1 cellular context compared by ENCODE assay signal in the genomic region with DNA sequence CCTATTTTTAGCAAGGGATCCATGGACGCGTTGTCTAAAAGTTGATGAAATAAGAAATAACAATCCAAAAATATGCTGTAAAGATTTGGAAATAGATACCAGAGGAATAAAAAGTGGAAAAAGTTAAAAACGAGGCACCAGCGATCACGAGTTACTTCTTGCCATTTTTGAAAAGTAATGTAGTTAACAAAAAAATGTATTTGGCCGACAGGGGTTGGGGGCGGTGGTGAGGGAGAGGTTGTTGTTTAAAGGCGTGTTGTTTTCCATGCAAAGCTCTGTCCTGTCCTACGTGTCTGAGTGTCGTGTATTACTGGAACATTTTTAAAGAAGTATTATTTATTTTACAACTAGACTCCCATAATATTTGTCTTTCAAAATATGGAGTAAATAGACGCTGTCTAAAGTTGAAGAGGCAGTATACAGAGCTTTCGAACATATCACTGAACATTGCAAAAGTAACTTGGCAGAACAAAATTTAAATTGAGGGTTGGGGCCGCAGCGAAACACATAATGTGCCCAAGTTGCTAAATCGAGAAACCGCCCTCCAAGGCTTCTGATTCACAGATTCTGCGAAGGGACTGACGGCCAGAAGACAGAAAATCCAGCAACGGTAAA.
TF ChIP-seq lines count a peak whose summit lies in the region.

No MANE protein-coding gene starts in this region.

TF ChIP-seq in SK-N-SH, 30 proteins besides CTCF, POLR2A, EP300 and RAD21 (continued from another document):
- TF ChIP-seq, protein P1, sequence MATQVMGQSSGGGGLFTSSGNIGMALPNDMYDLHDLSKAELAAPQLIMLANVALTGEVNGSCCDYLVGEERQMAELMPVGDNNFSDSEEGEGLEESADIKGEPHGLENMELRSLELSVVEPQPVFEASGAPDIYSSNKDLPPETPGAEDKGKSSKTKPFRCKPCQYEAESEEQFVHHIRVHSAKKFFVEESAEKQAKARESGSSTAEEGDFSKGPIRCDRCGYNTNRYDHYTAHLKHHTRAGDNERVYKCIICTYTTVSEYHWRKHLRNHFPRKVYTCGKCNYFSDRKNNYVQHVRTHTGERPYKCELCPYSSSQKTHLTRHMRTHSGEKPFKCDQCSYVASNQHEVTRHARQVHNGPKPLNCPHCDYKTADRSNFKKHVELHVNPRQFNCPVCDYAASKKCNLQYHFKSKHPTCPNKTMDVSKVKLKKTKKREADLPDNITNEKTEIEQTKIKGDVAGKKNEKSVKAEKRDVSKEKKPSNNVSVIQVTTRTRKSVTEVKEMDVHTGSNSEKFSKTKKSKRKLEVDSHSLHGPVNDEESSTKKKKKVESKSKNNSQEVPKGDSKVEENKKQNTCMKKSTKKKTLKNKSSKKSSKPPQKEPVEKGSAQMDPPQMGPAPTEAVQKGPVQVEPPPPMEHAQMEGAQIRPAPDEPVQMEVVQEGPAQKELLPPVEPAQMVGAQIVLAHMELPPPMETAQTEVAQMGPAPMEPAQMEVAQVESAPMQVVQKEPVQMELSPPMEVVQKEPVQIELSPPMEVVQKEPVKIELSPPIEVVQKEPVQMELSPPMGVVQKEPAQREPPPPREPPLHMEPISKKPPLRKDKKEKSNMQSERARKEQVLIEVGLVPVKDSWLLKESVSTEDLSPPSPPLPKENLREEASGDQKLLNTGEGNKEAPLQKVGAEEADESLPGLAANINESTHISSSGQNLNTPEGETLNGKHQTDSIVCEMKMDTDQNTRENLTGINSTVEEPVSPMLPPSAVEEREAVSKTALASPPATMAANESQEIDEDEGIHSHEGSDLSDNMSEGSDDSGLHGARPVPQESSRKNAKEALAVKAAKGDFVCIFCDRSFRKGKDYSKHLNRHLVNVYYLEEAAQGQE (IDR thresholded peaks at IDR 0.05; ENCODE audit: low read depth, low read length), result no peak
- TF ChIP-seq YY1 (IDR thresholded peaks at IDR 0.05; ENCODE audit: low read depth) (no peak), FOSL2 (IDR thresholded peaks at IDR 0.05; ENCODE audit: borderline replicate concordance, low read depth) (no peak)
